In the genomic region with DNA sequence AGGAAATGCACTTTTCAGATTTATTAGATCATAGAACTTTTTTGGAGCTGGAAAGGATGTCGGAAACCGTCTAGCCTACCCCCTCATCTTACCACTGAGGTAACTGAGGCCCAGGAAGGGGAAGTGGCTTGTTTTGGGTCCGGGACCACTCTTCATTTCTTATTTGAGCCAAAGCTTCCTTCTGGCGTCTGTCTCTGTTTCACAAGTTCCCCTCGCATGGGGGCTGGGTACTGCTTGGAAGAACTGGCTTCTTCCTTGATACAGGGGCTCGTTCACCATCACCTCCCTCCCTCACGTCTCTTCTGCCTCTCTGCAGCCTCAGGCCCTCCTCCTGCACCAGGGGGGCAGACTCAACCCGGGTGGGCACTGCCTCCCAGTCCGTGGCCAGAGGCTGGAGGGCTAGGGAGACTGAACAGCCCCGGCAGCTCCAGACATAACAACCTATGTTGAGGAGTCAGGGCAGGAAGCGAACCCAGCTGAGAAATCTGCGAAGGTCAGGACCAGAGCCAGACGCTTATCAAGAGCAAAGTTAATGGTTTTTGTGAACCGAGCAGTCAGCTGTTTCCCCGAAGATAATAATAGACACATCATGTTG, we compare ENCODE assay signal across 13 cellular contexts. TPM values are rescaled to one million over a fixed set of nuclear protein-coding genes. Genes with fewer than 3 reads are reported as not detected.
DNase-seq lines count a peak whose midpoint lies in the region; ATAC-seq and TF ChIP-seq lines count a peak whose summit lies in the region.
"Had no signal": no experiment of that assay in that cellular context is flagged by ENCODE, and none has a peak within 500 bp of the region (broad histone marks: within the 10 kb centered on the region; RNA-seq: fewer than 3 reads in every experiment).

No MANE protein-coding gene starts in this region.

- H3K4me3 Mint-ChIP-seq in stimulated activated naive CD8-positive, alpha-beta T cell treated with anti-CD3 and anti-CD28 coated beads, Interleukin-15, amount 100 ng/mL, for 72 hours, result peak overlapping the region in 1 of 2 donors; percentile 50
- H3K4me3 Mint-ChIP-seq in osteocyte (ENCODE audit: unreplicated experiment) (no peak overlapping the region), MCF 10A (ENCODE audit: unreplicated experiment) (no peak overlapping the region)
- H3K4me3 Mint-ChIP-seq: activated CD8-positive, alpha-beta T cell treated with anti-CD3 and anti-CD28 coated beads, Interleukin-2, amount 10 ng/mL, durations not matched to agents 7 days and 5 days had no signal

- no TSS peak for BruUV-seq in MCF 10A (replicated peaks; lab: Mats Ljungman, UMichigan)

- CTCF ChIA-PET in MCF 10A (lab: Yijun Ruan, JAX), result interaction anchor here (1.0 kb wide), 1 partner anchor 17 kb away, joined by 4 read pairs; no protein-coding TSS in a partner anchor

- TF ChIP-seq CTCF in osteocyte (IDR thresholded peaks at IDR 0.05) (no peak), MCF 10A (IDR thresholded peaks at IDR 0.05; ENCODE audit: unreplicated experiment) (no peak)

- H3K27me3 Mint-ChIP-seq in stimulated activated naive CD8-positive, alpha-beta T cell treated with anti-CD3 and anti-CD28 coated beads, Interleukin-15, amount 100 ng/mL, for 72 hours, result peaks cover 59% of the 10 kb centered on the region
- H3K27me3 Mint-ChIP-seq in osteocyte (ENCODE audit: unreplicated experiment) (no peaks in the 10 kb centered on the region), MCF 10A (ENCODE audit: insufficient read depth, unreplicated experiment) (no peaks in the 10 kb centered on the region)

- H3K36me3 Mint-ChIP-seq in osteocyte (ENCODE audit: unreplicated experiment) (peaks cover 26% of the 10 kb centered on the region), MCF 10A (ENCODE audit: insufficient read depth, unreplicated experiment) (peaks cover 21% of the 10 kb centered on the region)

- DNase-seq in stimulated activated naive CD8-positive, alpha-beta T cell treated with anti-CD3 and anti-CD28 coated beads, Interleukin-15, amount 100 ng/mL, for 72 hours, result no peak
- DNase-seq in stimulated activated naive CD8-positive, alpha-beta T cell treated with anti-CD3 and anti-CD28 coated beads, Interleukin-15, Interleukin-2, amounts not matched to agents 100 U/mL and 50 U/mL, for 24 hours, result no peak
- peak; percentile 70 for DNase-seq in cardiac septum (ENCODE audit: low spot score)
- DNase-seq in osteocyte (ENCODE audit: extremely low spot score, unreplicated experiment), result no peak
- DNase-seq in MCF 10A (ENCODE audit: unreplicated experiment), result no peak
- no peak for DNase-seq in A172 (ENCODE audit: low spot score)
- DNase-seq in GM03348 (ENCODE audit: low spot score), result no peak
- DNase-seq: activated CD8-positive, alpha-beta T cell treated with anti-CD3 and anti-CD28 coated beads, Interleukin-2, amount 10 ng/mL, durations not matched to agents 7 days and 5 days; DMS79 treated with DMSO at 0.1 percent for 48 hours; NCI-H774 had no signal

- intact Hi-C loops in cardiac septum (cut with DNase I), result no loop called here
- intact Hi-C loops in MCF 10A (cut with micrococcal nuclease), result no loop called here

- POLR2A ChIA-PET in MCF 10A (lab: Yijun Ruan, JAX), result interaction anchor here (0.9 to 15.0 kb wide), 3 partner anchors 16 to 26 kb away, joined by 3 to 291 read pairs (median 4); no protein-coding TSS in a partner anchor

- peak; percentile 26 for ATAC-seq in stimulated activated naive CD8-positive, alpha-beta T cell treated with anti-CD3 and anti-CD28 coated beads, Interleukin-15, amount 100 ng/mL, for 72 hours
- ATAC-seq in stimulated activated naive CD8-positive, alpha-beta T cell treated with anti-CD3 and anti-CD28 coated beads, Interleukin-15, Interleukin-2, amounts not matched to agents 100 U/mL and 50 U/mL, for 24 hours, result no peak
- no peak for ATAC-seq in GM19395 (IDR thresholded peaks at IDR 0.05; ENCODE audit: unreplicated experiment)
- ATAC-seq: activated CD8-positive, alpha-beta T cell treated with anti-CD3 and anti-CD28 coated beads, Interleukin-2, amount 10 ng/mL, durations not matched to agents 7 days and 5 days had no signal

- H3K9me3 Mint-ChIP-seq in stimulated activated naive CD8-positive, alpha-beta T cell treated with anti-CD3 and anti-CD28 coated beads, Interleukin-15, amount 100 ng/mL, for 72 hours, result no peaks in the 10 kb centered on the region
- H3K9me3 Mint-ChIP-seq in osteocyte (ENCODE audit: unreplicated experiment) (no peaks in the 10 kb centered on the region), MCF 10A (ENCODE audit: unreplicated experiment) (no peaks in the 10 kb centered on the region)

- H3K4me1 Mint-ChIP-seq in stimulated activated naive CD8-positive, alpha-beta T cell treated with anti-CD3 and anti-CD28 coated beads, Interleukin-15, amount 100 ng/mL, for 72 hours, result peaks cover 16% of the 10 kb centered on the region
- H3K4me1 Mint-ChIP-seq in osteocyte (ENCODE audit: unreplicated experiment) (peaks cover 87% of the 10 kb centered on the region), MCF 10A (ENCODE audit: insufficient read depth, unreplicated experiment) (peaks cover 30% of the 10 kb centered on the region)

- H3K27ac Mint-ChIP-seq in stimulated activated naive CD8-positive, alpha-beta T cell treated with anti-CD3 and anti-CD28 coated beads, Interleukin-15, amount 100 ng/mL, for 72 hours, result peak overlapping the region; percentile 31 to 91
- H3K27ac Mint-ChIP-seq in osteocyte (ENCODE audit: unreplicated experiment) (peak overlapping the region; percentile 90), MCF 10A (ENCODE audit: low read depth, unreplicated experiment) (no peak overlapping the region)
- H3K27ac Mint-ChIP-seq: activated CD8-positive, alpha-beta T cell treated with anti-CD3 and anti-CD28 coated beads, Interleukin-2, amount 10 ng/mL, durations not matched to agents 7 days and 5 days had no signal

RNA-seq across cellular contexts. Expression of gene HTRA1, which starts 12.9 kb away (rescaled TPM):
- 104 TPM for total RNA-seq in cardiac septum
- 1,546 and 1,638 TPM in 2 replicates for total RNA-seq in osteocyte
- total RNA-seq in MCF 10A (2022), result 157 and 175 TPM in 2 replicates
- total RNA-seq in A172 (2014; rRNA removed; shearing (Covaris generic)), result 11.8 and 22.1 TPM in 2 replicates
- total RNA-seq: activated CD8-positive, alpha-beta T cell treated with anti-CD3 and anti-CD28 coated beads, Interleukin-2, amount 10 ng/mL, durations not matched to agents 7 days and 5 days had no signal

RNA-seq across cellular contexts. Expression of gene ARMS2, which starts 19.8 kb away (rescaled TPM):
- total RNA-seq in cardiac septum (0.92 TPM), osteocyte (not detected in 2 replicates), MCF 10A (2022) (not detected in 2 replicates)
- total RNA-seq in A172 (2014; rRNA removed; shearing (Covaris generic)), result not detected in 2 replicates
- total RNA-seq: A673; activated CD8-positive, alpha-beta T cell treated with anti-CD3 and anti-CD28 coated beads, Interleukin-2, amount 10 ng/mL, durations not matched to agents 7 days and 5 days; epithelial cell of proximal tubule had no signal
